In the genomic region with DNA sequence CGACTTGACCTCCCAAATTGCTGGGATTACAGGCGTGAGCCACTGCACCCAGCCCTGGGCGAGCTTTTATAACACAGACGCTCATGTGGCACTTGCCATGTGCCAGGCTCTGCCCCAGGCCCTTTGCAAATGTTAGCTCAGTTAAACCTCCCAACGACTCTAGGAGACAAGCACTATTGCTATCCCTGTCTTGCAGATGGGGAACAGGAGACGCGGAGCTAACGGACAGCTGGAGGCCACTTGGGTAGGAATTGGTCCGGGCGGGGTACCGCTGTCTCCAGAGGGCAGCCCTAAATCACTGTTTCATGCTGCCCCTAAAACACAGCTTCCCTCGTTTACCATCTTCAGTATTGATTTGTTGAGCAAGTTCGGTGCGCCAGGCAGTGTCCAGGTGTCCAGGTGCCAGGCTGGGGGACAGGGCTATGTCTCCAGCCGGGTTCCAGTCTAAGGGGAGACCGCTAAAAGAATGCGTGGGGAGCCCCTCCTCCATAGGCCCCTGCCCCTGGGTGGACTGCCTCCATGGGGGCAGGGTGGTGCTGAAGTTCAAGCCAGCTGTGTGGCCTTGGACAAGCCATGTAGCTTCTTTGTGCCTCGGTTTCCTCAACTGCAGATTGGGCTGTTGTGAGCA, we compare ENCODE assay signal across 13 cellular contexts. TPM values are rescaled to one million over a fixed set of nuclear protein-coding genes. Genes with fewer than 3 reads are reported as not detected.
DNase-seq lines count a peak whose midpoint lies in the region; ATAC-seq and TF ChIP-seq lines count a peak whose summit lies in the region.
"Had no signal": no experiment of that assay in that cellular context is flagged by ENCODE, and none has a peak within 500 bp of the region (broad histone marks: within the 10 kb centered on the region; RNA-seq: fewer than 3 reads in every experiment).

No MANE protein-coding gene starts in this region.

- H3K27me3 ChIP-seq in IMR-90 (ENCODE audit: control insufficient read depth, insufficient read depth, low read length) (peaks cover 7% of the 10 kb centered on the region; the same call in 1 of the 2 replicates), MM.1S (replicated peaks; ENCODE audit: insufficient read depth, low read length) (no peaks in the 10 kb centered on the region), psoas muscle (ENCODE audit: insufficient read depth in 3 of 3, low read length in 2 of 3) (no peaks in the 10 kb centered on the region)
- H3K27me3 ChIP-seq: adrenal gland, SJCRH30 had no signal

- no peak for TF ChIP-seq RAD21 in IMR-90 (IDR thresholded peaks at IDR 0.05; ENCODE audit: low read length)

- H3K4me2 ChIP-seq in IMR-90 (ENCODE audit: low read depth, low read length): no peak overlapping the region
- no peak overlapping the region for H3K4me2 ChIP-seq in MM.1S (ENCODE audit: low read depth, low read length)

- H2AK5ac ChIP-seq in IMR-90 (ENCODE audit: low read depth, low read length): no peak overlapping the region

- no peak overlapping the region for H3K14ac ChIP-seq in IMR-90 (replicated peaks; ENCODE audit: low read depth, low read length)

- WGBS in IMR-90 (ENCODE audit: extremely low coverage in 2 of 2, insufficient read length in 1 of 2), 2 experiments: 87% methylated on average over 8 of the region's 18 CpGs; no CpG with 5 or more reads in 1 of the 2 experiments
- WGBS in psoas muscle, 3 donors: 78 to 86% (median 81%) methylated on average over 18 of the region's 18 CpGs

- H4K8ac ChIP-seq in IMR-90 (ENCODE audit: low read depth in 2 of 2, low read length in 2 of 2): no peak overlapping the region; a peak in 1 of 4 replicates

- no peak overlapping the region for H4K91ac ChIP-seq in IMR-90 (ENCODE audit: insufficient read depth, low read depth, low read length)

- in situ Hi-C loops in IMR-90 (cut with MboI; ENCODE audit: low sequenced_read_pairs): no loop called here

- no peaks in the 10 kb centered on the region for H3K36me3 ChIP-seq in IMR-90 (ENCODE audit: control insufficient read depth, insufficient read depth, low read length)
- H3K36me3 ChIP-seq in MM.1S (replicated peaks; ENCODE audit: insufficient read depth, low read length): no peaks in the 10 kb centered on the region
- H3K36me3 ChIP-seq in psoas muscle (ENCODE audit: insufficient read depth in 1 of 2, low read depth in 1 of 2): no peaks in the 10 kb centered on the region
- H3K36me3 ChIP-seq: adrenal gland, SJCRH30 had no signal

- ATAC-seq in activated CD4-positive, alpha-beta T cell treated with anti-CD3 and anti-CD28 coated beads for 36 hours: no peak
- ATAC-seq in IMR-90 (ENCODE audit: low read depth) (no peak), psoas muscle (no peak), HG02870 (IDR thresholded peaks at IDR 0.05; ENCODE audit: unreplicated experiment) (no peak)
- no peak for ATAC-seq in central memory CD8-positive, alpha-beta T cell (replicated peaks; ENCODE audit: extremely low read depth, poor library complexity, severe bottlenecking)

- no peak overlapping the region for H4K5ac ChIP-seq in IMR-90 (ENCODE audit: low read depth, low read length)

- no peak overlapping the region for H3K18ac ChIP-seq in IMR-90 (ENCODE audit: low read depth, low read length)

- H2BK120ac ChIP-seq in IMR-90 (ENCODE audit: low read depth, low read length): no peak overlapping the region

- CTCF ChIA-PET in activated CD4-positive, alpha-beta T cell treated with anti-CD3 and anti-CD28 coated beads for 36 hours (lab: Charles Lee): interaction anchor here (0.6 to 1.2 kb wide), 4 partner anchors 39 to 167 kb away, joined by 3 to 4 read pairs (median 4); no protein-coding TSS in a partner anchor
- CTCF ChIA-PET in IMR-90 (lab: Yijun Ruan, JAX): interaction anchor here (1.1 kb wide), 2 partner anchors 13 to 167 kb away, joined by 3 read pairs; no protein-coding TSS in a partner anchor

- H3K27ac Mint-ChIP-seq in activated CD4-positive, alpha-beta T cell treated with anti-CD3 and anti-CD28 coated beads, Interleukin-2, amount 10 ng/mL, durations not matched to agents 24 days and 14 days: no peak overlapping the region
- H3K27ac Mint-ChIP-seq in activated CD4-positive, alpha-beta T cell treated with anti-CD3 and anti-CD28 coated beads for 36 hours: no peak overlapping the region
- peak overlapping the region; percentile 0 for H3K27ac Mint-ChIP-seq in central memory CD8-positive, alpha-beta T cell (ENCODE audit: low read depth)
- no peak overlapping the region for H3K27ac Mint-ChIP-seq in neural crest cell (ENCODE audit: unreplicated experiment)

- no peak for DNase-seq in activated CD4-positive, alpha-beta T cell treated with anti-CD3 and anti-CD28 coated beads, Interleukin-2, amount 10 ng/mL, durations not matched to agents 24 days and 14 days
- DNase-seq in activated CD4-positive, alpha-beta T cell treated with anti-CD3 and anti-CD28 coated beads for 36 hours: no peak
- DNase-seq in IMR-90 (no peak), neural crest cell (ENCODE audit: low read depth, low spot score) (no peak), MM.1S (no peak), psoas muscle (no peak)
- no peak for DNase-seq in central memory CD8-positive, alpha-beta T cell (ENCODE audit: low spot score in 2 of 2)

- TF ChIP-seq CTCF in IMR-90 (conservative IDR thresholded peaks at IDR 0.05; ENCODE audit: low read depth, low read length): no peak
- no peak for TF ChIP-seq CTCF in neural crest cell (conservative IDR thresholded peaks at IDR 0.05)
- no peak for TF ChIP-seq CTCF in MM.1S (IDR thresholded peaks at IDR 0.05; ENCODE audit: low read length)
- no peak for TF ChIP-seq CTCF in psoas muscle (IDR thresholded peaks at IDR 0.05)

- H2BK5ac ChIP-seq in IMR-90 (ENCODE audit: low read depth, low read length, poor library complexity, severe bottlenecking): no peak overlapping the region

- H3K9ac ChIP-seq in IMR-90 (ENCODE audit: low read depth, low read length): no peak overlapping the region
- no peak overlapping the region for H3K9ac ChIP-seq in MM.1S (ENCODE audit: low read length)

- no peaks in the 10 kb centered on the region for H3K27me3 Mint-ChIP-seq in activated CD4-positive, alpha-beta T cell treated with anti-CD3 and anti-CD28 coated beads, Interleukin-2, amount 10 ng/mL, durations not matched to agents 24 days and 14 days
- H3K27me3 Mint-ChIP-seq in activated CD4-positive, alpha-beta T cell treated with anti-CD3 and anti-CD28 coated beads for 36 hours: no peaks in the 10 kb centered on the region
- H3K27me3 Mint-ChIP-seq in central memory CD8-positive, alpha-beta T cell: no peaks in the 10 kb centered on the region
- H3K27me3 Mint-ChIP-seq in neural crest cell (ENCODE audit: low read depth): no peaks in the 10 kb centered on the region

- H3K79me1 ChIP-seq in IMR-90 (ENCODE audit: low read depth in 1 of 2, low read length in 2 of 2): peaks cover 0 to 4% of the 10 kb centered on the region in 2 experiments; a peak in 1 of 4 replicates

- H3K23ac ChIP-seq in IMR-90 (ENCODE audit: low read depth, low read length): no peak overlapping the region

- no peak for TF ChIP-seq POLR2A in IMR-90 (IDR thresholded peaks at IDR 0.05; ENCODE audit: low read depth, low read length)

- no peak overlapping the region for H2AK9ac ChIP-seq in IMR-90 (replicated peaks; ENCODE audit: low read depth, low read length, poor library complexity)

- H3K9me1 ChIP-seq in IMR-90 (ENCODE audit: insufficient read depth, low read length): 0 out of 2 replicates have a peak, but pooled peaks cover 6% of the 10 kb centered on the region

- H2BK20ac ChIP-seq in IMR-90 (ENCODE audit: low read depth, low read length): no peak overlapping the region

- H2AFZ ChIP-seq in IMR-90 (replicated peaks; ENCODE audit: low read length, poor library complexity): peak overlapping the region; percentile 21
- H2AFZ ChIP-seq in MM.1S (ENCODE audit: low read length): no peak overlapping the region

- peaks cover 39% of the 10 kb centered on the region for H3F3A ChIP-seq in MM.1S (ENCODE audit: insufficient read depth, low read length)

- no peaks in the 10 kb centered on the region for H3K36me3 Mint-ChIP-seq in activated CD4-positive, alpha-beta T cell treated with anti-CD3 and anti-CD28 coated beads, Interleukin-2, amount 10 ng/mL, durations not matched to agents 24 days and 14 days (ENCODE audit: low read depth)
- no peaks in the 10 kb centered on the region for H3K36me3 Mint-ChIP-seq in activated CD4-positive, alpha-beta T cell treated with anti-CD3 and anti-CD28 coated beads for 36 hours (ENCODE audit: low read depth)
- H3K36me3 Mint-ChIP-seq in central memory CD8-positive, alpha-beta T cell (ENCODE audit: insufficient read depth): peaks cover 8% of the 10 kb centered on the region
- H3K36me3 Mint-ChIP-seq in neural crest cell (ENCODE audit: low read depth): no peaks in the 10 kb centered on the region

- intact Hi-C loops in activated CD4-positive, alpha-beta T cell treated with anti-CD3 and anti-CD28 coated beads, Interleukin-2, amount 10 ng/mL, durations not matched to agents 24 days and 14 days (cut with micrococcal nuclease): no loop called here
- intact Hi-C loops in activated CD4-positive, alpha-beta T cell treated with anti-CD3 and anti-CD28 coated beads for 36 hours (cut with DNase I, micrococcal nuclease): no loop called here
- intact Hi-C loops in IMR-90 (cut with micrococcal nuclease) (loop anchor here (10.0 kb wide), 1 partner anchor 450 kb away; no protein-coding TSS in a partner anchor), psoas muscle (cut with DNase I) (no loop called here)

- peak overlapping the region; percentile 42 for H3K4me3 Mint-ChIP-seq in activated CD4-positive, alpha-beta T cell treated with anti-CD3 and anti-CD28 coated beads, Interleukin-2, amount 10 ng/mL, durations not matched to agents 24 days and 14 days
- no peak overlapping the region for H3K4me3 Mint-ChIP-seq in activated CD4-positive, alpha-beta T cell treated with anti-CD3 and anti-CD28 coated beads for 36 hours
- peak overlapping the region; percentile 81 for H3K4me3 Mint-ChIP-seq in central memory CD8-positive, alpha-beta T cell
- peak overlapping the region; percentile 69 for H3K4me3 Mint-ChIP-seq in neural crest cell

- H3K4ac ChIP-seq in IMR-90 (ENCODE audit: low read depth, low read length): no peak overlapping the region

- dilution Hi-C loops in IMR-90 (cut with HindIII; ENCODE audit: low sequenced_read_pairs, unreplicated experiment): no loop called here

- H3K9me3 Mint-ChIP-seq in activated CD4-positive, alpha-beta T cell treated with anti-CD3 and anti-CD28 coated beads, Interleukin-2, amount 10 ng/mL, durations not matched to agents 24 days and 14 days: no peaks in the 10 kb centered on the region
- no peaks in the 10 kb centered on the region for H3K9me3 Mint-ChIP-seq in activated CD4-positive, alpha-beta T cell treated with anti-CD3 and anti-CD28 coated beads for 36 hours (ENCODE audit: low read depth)
- no peaks in the 10 kb centered on the region for H3K9me3 Mint-ChIP-seq in central memory CD8-positive, alpha-beta T cell
- no peaks in the 10 kb centered on the region for H3K9me3 Mint-ChIP-seq in neural crest cell

- H3K56ac ChIP-seq in IMR-90 (ENCODE audit: extremely low read depth, insufficient read depth, low read length): no peak overlapping the region

- no peak overlapping the region for H2BK15ac ChIP-seq in IMR-90 (ENCODE audit: low read depth, low read length)

- H3K27ac ChIP-seq in IMR-90 (ENCODE audit: insufficient read depth, low read length) (no peak overlapping the region), MM.1S (ENCODE audit: low read length) (no peak overlapping the region), psoas muscle (no peak overlapping the region)

- no TSS peak for BruUV-seq in IMR-90 (replicated peaks; lab: Mats Ljungman, UMichigan)

- H3K4me1 Mint-ChIP-seq in activated CD4-positive, alpha-beta T cell treated with anti-CD3 and anti-CD28 coated beads, Interleukin-2, amount 10 ng/mL, durations not matched to agents 24 days and 14 days: peaks cover 64% of the 10 kb centered on the region
- H3K4me1 Mint-ChIP-seq in activated CD4-positive, alpha-beta T cell treated with anti-CD3 and anti-CD28 coated beads for 36 hours: peaks cover 68% of the 10 kb centered on the region
- H3K4me1 Mint-ChIP-seq in central memory CD8-positive, alpha-beta T cell: peaks cover 56% of the 10 kb centered on the region
- H3K4me1 Mint-ChIP-seq in neural crest cell: peaks cover 31% of the 10 kb centered on the region

- H3K4me1 ChIP-seq in IMR-90 (ENCODE audit: control insufficient read depth, insufficient read depth, low read length) (peaks cover 6% of the 10 kb centered on the region), MM.1S (ENCODE audit: low read length) (peaks cover 51% of the 10 kb centered on the region), psoas muscle (peaks cover 13% of the 10 kb centered on the region)

- H3K9me3 ChIP-seq in IMR-90 (ENCODE audit: control insufficient read depth, insufficient read depth, low read length) (no peaks in the 10 kb centered on the region), MM.1S (replicated peaks; ENCODE audit: insufficient read depth, low read length) (no peaks in the 10 kb centered on the region), psoas muscle (no peaks in the 10 kb centered on the region)
- H3K9me3 ChIP-seq: adrenal gland, SJCRH30 had no signal

- H3K4me3 ChIP-seq in IMR-90 (ENCODE audit: insufficient read depth, low read depth, low read length) (no peak overlapping the region), MM.1S (ENCODE audit: low read length) (no peak overlapping the region), psoas muscle (no peak overlapping the region)

- H4K20me1 ChIP-seq in IMR-90 (ENCODE audit: insufficient read depth, low read length) (no peaks in the 10 kb centered on the region), MM.1S (ENCODE audit: insufficient read depth, low read length) (no peaks in the 10 kb centered on the region)

- no peaks in the 10 kb centered on the region for H3K79me2 ChIP-seq in MM.1S (ENCODE audit: low read length)

- H3K9me2 ChIP-seq in MM.1S (replicated peaks; ENCODE audit: insufficient read depth, low read length): no peaks in the 10 kb centered on the region

- POLR2A ChIA-PET in activated CD4-positive, alpha-beta T cell treated with anti-CD3 and anti-CD28 coated beads for 36 hours (lab: Charles Lee): interaction anchor here (0.8 to 1.0 kb wide), 2 partner anchors 101 to 105 kb away, joined by 3 read pairs; a partner anchor contains a TSS
- POLR2A ChIA-PET in IMR-90 (lab: Charles Lee; ENCODE audit: unreplicated experiment): interaction anchor here (0.5 kb wide), 1 partner anchor 146 kb away, joined by 5 read pairs; no protein-coding TSS in a partner anchor

RNA-seq across cellular contexts. Expression of a gene that starts 23.7 kb away (rescaled TPM):
- total RNA-seq in activated CD4-positive, alpha-beta T cell treated with anti-CD3 and anti-CD28 coated beads, Interleukin-2, amount 10 ng/mL, durations not matched to agents 24 days and 14 days: not detected in 2 replicates
- not detected for total RNA-seq in activated CD4-positive, alpha-beta T cell treated with anti-CD3 and anti-CD28 coated beads for 36 hours
- not detected in 2 replicates for total RNA-seq in IMR-90 (2012; rRNA removed)
- not detected in 2 replicates for polyA plus RNA-seq in IMR-90 (2012; rRNA removed)
- not detected in 2 replicates for polyA plus RNA-seq in IMR-90 (2012; cell fraction: cytosol; rRNA removed)
- polyA plus RNA-seq in IMR-90 (2012; cell fraction: nucleus; rRNA removed; ENCODE audit: low replicate concordance): not detected in 2 replicates
- not detected in 2 replicates for total RNA-seq in neural crest cell
- total RNA-seq in psoas muscle: not detected
- polyA plus RNA-seq in psoas muscle: not detected
- total RNA-seq: A172, adrenal gland, frontal cortex, NCI-H460 had no signal

RNA-seq across cellular contexts. Expression of a gene that starts 41.1 kb away (rescaled TPM):
- 38.7 and 40.6 TPM in 2 replicates for total RNA-seq in activated CD4-positive, alpha-beta T cell treated with anti-CD3 and anti-CD28 coated beads, Interleukin-2, amount 10 ng/mL, durations not matched to agents 24 days and 14 days
- 100 to 1,000 TPM; 100 to 107 TPM for total RNA-seq in activated CD4-positive, alpha-beta T cell treated with anti-CD3 and anti-CD28 coated beads for 36 hours
- total RNA-seq in IMR-90 (2012; rRNA removed): 52.7 and 53.6 TPM in 2 replicates
- polyA plus RNA-seq in IMR-90 (2012; rRNA removed): 16.6 and 19.5 TPM in 2 replicates
- 10.6 and 17.7 TPM in 2 replicates for polyA plus RNA-seq in IMR-90 (2012; cell fraction: cytosol; rRNA removed)
- 5.5 and 7.2 TPM in 2 replicates for polyA plus RNA-seq in IMR-90 (2012; cell fraction: nucleus; rRNA removed; ENCODE audit: low replicate concordance)
- 123 and 134 TPM in 2 replicates for total RNA-seq in neural crest cell
- under 1 TPM in 2 of 4 donors, not detected in 2; 0.12 to 0.34 TPM for total RNA-seq in psoas muscle
- polyA plus RNA-seq in psoas muscle: under 1 TPM; 0.06 to 0.96 (median 0.23) TPM

Comparison
In these comparisons a context has a peak if more than half of its experiments do, and no peak if none do; other contexts are left out.
1. RNA of a gene that starts 41.1 kb away (total RNA-seq): 123 to 134 TPM in neural crest cell, 100 to 107 TPM in activated CD4-positive, alpha-beta T cell treated with anti-CD3 and anti-CD28 coated beads for 36 hours, 52.7 to 53.6 TPM in IMR-90 and 38.7 to 40.6 TPM in activated CD4-positive, alpha-beta T cell treated with anti-CD3 and anti-CD28 coated beads, Interleukin-2, amount 10 ng/mL, durations not matched to agents 24 days and 14 days; 0.12 to 0.34 TPM in psoas muscle; every median in the first group is over 10 times any median in the second.